In genomic region chr12:89707623-89707991, GRCh38 we compare ENCODE assay signal across 8 cellular contexts. TPM values are rescaled to one million over a fixed set of nuclear protein-coding genes. Genes with fewer than 3 reads are reported as not detected.
DNase-seq lines count a peak whose midpoint lies in the region; ATAC-seq and TF ChIP-seq lines count a peak whose summit lies in the region.

No MANE protein-coding gene starts in this region.

- ATAC-seq in Right ventricle myocardium superior (ENCODE audit: poor library complexity): no peak
- no peak for ATAC-seq in GM21619 (IDR thresholded peaks at IDR 0.05; ENCODE audit: unreplicated experiment)

- no peaks in the 10 kb centered on the region for H3K27me3 ChIP-seq in tibial nerve

- peaks cover 4% of the 10 kb centered on the region for H3K9me3 ChIP-seq in mesodermal cell (ENCODE audit: control insufficient read depth, low read length)
- H3K9me3 ChIP-seq in tibial nerve: no peaks in the 10 kb centered on the region

- no peak for TF ChIP-seq CTCF in tibial nerve (IDR thresholded peaks at IDR 0.05)

- peak; percentile 43 for DNase-seq in Right ventricle myocardium superior
- no peak for DNase-seq in cardiac septum (ENCODE audit: low spot score)
- peak; percentile 26 for DNase-seq in UCSD-AML1 (lab: John Stamatoyannopoulos, UW; ENCODE audit: unreplicated experiment)
- peak; percentile 8 for DNase-seq in effector CD4-positive, alpha-beta T cell
- DNase-seq in tibial nerve (ENCODE audit: low spot score in 2 of 2): peak in 1 of 2 donors; percentile 24
- DNase-seq in SIG-M5 (lab: John Stamatoyannopoulos, UW): no peak

- no peak for TF ChIP-seq POLR2A in tibial nerve (IDR thresholded peaks at IDR 0.05)

- H3K4me1 ChIP-seq in mesodermal cell (ENCODE audit: control insufficient read depth, insufficient read depth, low read length, poor library complexity, severe bottlenecking) (peaks cover 5% of the 10 kb centered on the region), tibial nerve (peaks cover 0 to 36% (median 8%) of the 10 kb centered on the region in 4 donors)

- H3K4me3 ChIP-seq in mesodermal cell (ENCODE audit: extremely low read depth, insufficient read depth, low read length, poor library complexity, severe bottlenecking) (peak overlapping the region; percentile 88), tibial nerve (peak overlapping the region; percentile 86 to 94 (median 89))

- TF ChIP-seq EP300 in tibial nerve (IDR thresholded peaks at IDR 0.05): no peak

- intact Hi-C loops in Right ventricle myocardium superior (cut with DNase I) (loop anchor here (10.0 kb wide), 1 partner anchor 163 kb away; no protein-coding TSS in a partner anchor), cardiac septum (cut with DNase I) (loop anchor here (5.0 kb wide), 1 partner anchor 165 kb away; no protein-coding TSS in a partner anchor)

- no peaks in the 10 kb centered on the region for H3K36me3 ChIP-seq in mesodermal cell (ENCODE audit: control insufficient read depth, insufficient read depth, low read length)
- no peaks in the 10 kb centered on the region for H3K36me3 ChIP-seq in tibial nerve

- 0% methylated on average over 10 to 12 of the region's 19 CpGs for WGBS in mesodermal cell (ENCODE audit: insufficient coverage in 2 of 2), 2 experiments
- WGBS in tibial nerve, 2 donors: 4 to 7% methylated on average over 18 to 19 of the region's 19 CpGs

- H3K27ac ChIP-seq in mesodermal cell (ENCODE audit: low read depth, low read length, severe bottlenecking) (peak overlapping the region; percentile 95), tibial nerve (peak overlapping the region; percentile 93 to 99 (median 96))

RNA-seq across cellular contexts. Expression of gene ATP2B1, which starts 1.0 kb away (rescaled TPM):
- total RNA-seq in Right ventricle myocardium superior (9.8 TPM), cardiac septum (25.4 TPM), tibial nerve (10 to 100 TPM; 21.9 to 47.7 (median 42.1) TPM)
- polyA plus RNA-seq in mesodermal cell (2013, experiment 1 of 2): 91.4 TPM
- polyA plus RNA-seq in mesodermal cell (2013, experiment 2 of 2): 106 TPM

Comparison
In these comparisons a context has a peak if more than half of its experiments do, and no peak if none do; other contexts are left out.
1. DNase-seq: peak in Right ventricle myocardium superior (single experiment), UCSD-AML1 (single experiment) and effector CD4-positive, alpha-beta T cell (single experiment); none in cardiac septum (single experiment) and SIG-M5 (single experiment).